ENCODE assay signal across 11 cellular contexts in genomic region chr3:44993471-44994205, GRCh38. TPM values are rescaled to one million over a fixed set of nuclear protein-coding genes. Genes with fewer than 3 reads are reported as not detected.
DNase-seq lines count a peak whose midpoint lies in the region; ATAC-seq and TF ChIP-seq lines count a peak whose summit lies in the region.
"Had no signal": no experiment of that assay in that cellular context is flagged by ENCODE, and none has a peak within 500 bp of the region (broad histone marks: within the 10 kb centered on the region; RNA-seq: fewer than 3 reads in every experiment).

No MANE protein-coding gene starts in this region.

- H3K9me3 ChIP-seq in CD4-positive, alpha-beta memory T cell (ENCODE audit: control insufficient read depth in 1 of 2, low read length in 2 of 2), result no peaks in the 10 kb centered on the region
- no peaks in the 10 kb centered on the region for H3K9me3 ChIP-seq in esophagus (ENCODE audit: control insufficient read depth in 2 of 2, insufficient read depth in 1 of 2, low read depth in 1 of 2, low read length in 1 of 2)
- H3K9me3 ChIP-seq: lower lobe of right lung had no signal

- H3K36me3 ChIP-seq in CD4-positive, alpha-beta memory T cell (ENCODE audit: insufficient read depth, low read length), result peaks cover 15% of the 10 kb centered on the region
- H3K36me3 ChIP-seq in esophagus (ENCODE audit: control insufficient read depth in 2 of 2, insufficient read depth in 2 of 2, low read length in 1 of 2), result peaks cover 8 to 11% of the 10 kb centered on the region in 2 donors

- intact Hi-C loops in CD4-positive, alpha-beta memory T cell (cut with micrococcal nuclease), result no loop called here
- intact Hi-C loops in head of caudate nucleus (cut with DNase I), result no loop called here

- no peak overlapping the region for H3K27ac ChIP-seq in CD4-positive, alpha-beta memory T cell (ENCODE audit: low read depth, low read length)
- peak overlapping the region; percentile 29 to 60 for H3K27ac ChIP-seq in esophagus (ENCODE audit: low read depth in 2 of 2, low read length in 1 of 2)
- H3K27ac ChIP-seq: lower lobe of right lung had no signal

- no peak overlapping the region for H3K4me3 ChIP-seq in CD4-positive, alpha-beta memory T cell (ENCODE audit: low read length in 2 of 2)
- H3K4me3 ChIP-seq in esophagus (ENCODE audit: low read depth in 1 of 2, low read length in 2 of 2), result no peak overlapping the region
- H3K4me3 ChIP-seq: lower lobe of right lung had no signal

- no peaks in the 10 kb centered on the region for H3K27me3 ChIP-seq in CD4-positive, alpha-beta memory T cell (ENCODE audit: insufficient read depth, low read length)
- no peaks in the 10 kb centered on the region for H3K27me3 ChIP-seq in esophagus (ENCODE audit: control insufficient read depth in 1 of 2, insufficient read depth in 2 of 2, low read length in 2 of 2)

- H3K27me3 Mint-ChIP-seq in CD4-positive, alpha-beta memory T cell, result no peaks in the 10 kb centered on the region
- H3K27me3 Mint-ChIP-seq in nephron (ENCODE audit: low read depth), result no peaks in the 10 kb centered on the region

- no peak overlapping the region for H3K4me3 Mint-ChIP-seq in CD4-positive, alpha-beta memory T cell
- H3K4me3 Mint-ChIP-seq in nephron, result no peak overlapping the region

- ATAC-seq in HG03432 (IDR thresholded peaks at IDR 0.05; ENCODE audit: unreplicated experiment), result no peak

- no peak for TF ChIP-seq CTCF in nephron (IDR thresholded peaks at IDR 0.05; ENCODE audit: unreplicated experiment in 3 of 3)

- CTCF ChIA-PET in CD4-positive, alpha-beta memory T cell (lab: Charles Lee; ENCODE audit: partially characterized antibody), result interaction anchor here (0.6 to 5.0 kb wide), 14 partner anchors 10 to 643 kb away, joined by 3 to 31 read pairs (median 4); partner anchors contain the start of genes EXOSC7 and ZDHHC3

- H3K9me3 Mint-ChIP-seq in CD4-positive, alpha-beta memory T cell, result no peaks in the 10 kb centered on the region
- no peaks in the 10 kb centered on the region for H3K9me3 Mint-ChIP-seq in nephron

- peaks cover 19% of the 10 kb centered on the region for H3K4me1 ChIP-seq in CD4-positive, alpha-beta memory T cell (ENCODE audit: insufficient read depth, low read length)
- peaks cover 6 to 12% of the 10 kb centered on the region in 2 donors for H3K4me1 ChIP-seq in esophagus (ENCODE audit: control insufficient read depth in 2 of 2, insufficient read depth in 2 of 2, low read length in 1 of 2)

- peak overlapping the region in 4 of 7 donors; percentile 37 to 73 (median 65) for H3K27ac Mint-ChIP-seq in CD4-positive, alpha-beta memory T cell
- H3K27ac Mint-ChIP-seq in nephron, result peak overlapping the region; percentile 87 to 97 (median 94)

- POLR2A ChIA-PET in CD4-positive, alpha-beta memory T cell (lab: Charles Lee; ENCODE audit: partially characterized antibody), result interaction anchor here (2.3 to 3.0 kb wide), 2 partner anchors 12 to 17 kb away, joined by 10 to 12 read pairs; partner anchors contain the start of genes EXOSC7 and ZDHHC3

- H3K4me1 Mint-ChIP-seq in CD4-positive, alpha-beta memory T cell, result peaks cover 24 to 56% (median 37%) of the 10 kb centered on the region in 4 donors
- peaks cover 41% of the 10 kb centered on the region for H3K4me1 Mint-ChIP-seq in nephron

- DNase-seq in CD4-positive, alpha-beta memory T cell, result no peak
- peak; percentile 80 for DNase-seq in NCI-H226
- no peak for DNase-seq in SK-N-DZ (ENCODE audit: low spot score)
- DNase-seq in head of caudate nucleus, result no peak
- no peak for DNase-seq in middle frontal gyrus (ENCODE audit: extremely low spot score, low spot score)
- DNase-seq: lower lobe of right lung; NCI-H2107; stimulated activated CD4-positive, alpha-beta T cell treated with anti-CD3 and anti-CD28 coated beads, Interleukin-2, amount 100 ng/mL, for 48 hours had no signal

- peaks cover 42 to 75% of the 10 kb centered on the region in 2 donors for H3K36me3 Mint-ChIP-seq in CD4-positive, alpha-beta memory T cell
- peaks cover 44% of the 10 kb centered on the region for H3K36me3 Mint-ChIP-seq in nephron (ENCODE audit: low read depth)

RNA-seq across cellular contexts. Expression of gene EXOSC7, which starts 17.6 kb away (rescaled TPM):
- total RNA-seq in CD4-positive, alpha-beta memory T cell, result 10 to 100 TPM; 44.6 to 45.3 TPM
- polyA plus RNA-seq in CD4-positive, alpha-beta memory T cell, result 10 to 100 TPM; 49.2 to 66.9 TPM
- 10 to 100 TPM; 23.5 to 38.7 TPM for polyA plus RNA-seq in esophagus
- 70.5 and 77.0 TPM in 2 replicates for polyA plus RNA-seq in SK-N-DZ (2014; cell fraction: cytosol; rRNA removed)
- 49.7 and 65.4 TPM in 2 replicates for polyA plus RNA-seq in SK-N-DZ (2014; cell fraction: nucleus; rRNA removed)

RNA-seq across cellular contexts. Expression of gene ZDHHC3, which starts 17.7 kb away (rescaled TPM):
- 10 to 100 TPM; 40.1 to 41.9 TPM for total RNA-seq in CD4-positive, alpha-beta memory T cell
- polyA plus RNA-seq in CD4-positive, alpha-beta memory T cell, result 10 to 100 TPM; 35.4 to 36.1 TPM
- polyA plus RNA-seq in esophagus, result 10 to 100 TPM; 26.0 to 50.1 TPM
- 24.1 and 26.5 TPM in 2 replicates for polyA plus RNA-seq in SK-N-DZ (2014; cell fraction: cytosol; rRNA removed)
- 26.0 and 47.5 TPM in 2 replicates for polyA plus RNA-seq in SK-N-DZ (2014; cell fraction: nucleus; rRNA removed)

RNA-seq across cellular contexts. Expression of gene CLEC3B, which starts 32.5 kb away (rescaled TPM):
- 1 to 10 TPM; 1.2 to 1.5 TPM for total RNA-seq in CD4-positive, alpha-beta memory T cell
- not detected for polyA plus RNA-seq in CD4-positive, alpha-beta memory T cell
- 10 to 100 TPM in 1 of 2 donors, 1 to 10 TPM in 1; 7.5 to 12.6 TPM for polyA plus RNA-seq in esophagus
- polyA plus RNA-seq in SK-N-DZ (2014; cell fraction: cytosol; rRNA removed), result not detected in 2 replicates
- not detected in 2 replicates for polyA plus RNA-seq in SK-N-DZ (2014; cell fraction: nucleus; rRNA removed)

Comparison
In these comparisons a context has a peak if more than half of its experiments do, and no peak if none do; other contexts are left out.
1. RNA of gene CLEC3B, which starts 32.5 kb away (polyA plus RNA-seq): 7.5 to 12.6 TPM in esophagus; not detected in CD4-positive, alpha-beta memory T cell; every median in the first group is over 4 times any median in the second.